In the genomic region with DNA sequence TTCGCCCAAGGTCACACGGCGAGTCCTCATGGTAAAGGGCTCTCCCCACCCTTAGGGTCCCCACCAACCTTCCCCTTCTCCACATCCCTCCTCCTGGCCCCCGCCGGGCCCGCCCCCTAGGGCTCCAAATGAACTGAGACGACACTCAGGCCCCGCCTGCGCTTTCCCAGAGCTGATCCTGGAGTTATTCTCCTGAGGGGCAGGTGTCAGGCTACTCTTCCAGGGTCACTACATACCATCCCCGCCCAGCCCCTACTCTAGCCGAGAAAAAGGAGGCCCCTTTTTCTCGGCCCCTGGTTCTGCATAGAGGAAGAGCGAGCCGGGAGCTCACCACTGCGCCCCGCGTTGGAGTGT, we compare ENCODE assay signal across 8 cellular contexts. TPM values are rescaled to one million over a fixed set of nuclear protein-coding genes. Genes with fewer than 3 reads are reported as not detected.
DNase-seq lines count a peak whose midpoint lies in the region; ATAC-seq and TF ChIP-seq lines count a peak whose summit lies in the region.

No MANE protein-coding gene starts in this region.

- H3K9me3 ChIP-seq in Loucy (ENCODE audit: insufficient read depth, low read depth, low read length), result no peaks in the 10 kb centered on the region

- H3F3A ChIP-seq in Loucy (ENCODE audit: low read depth), result peaks cover 3% of the 10 kb centered on the region; the same call in 1 of the 2 replicates

- no peaks in the 10 kb centered on the region for H3K9me2 ChIP-seq in Loucy (replicated peaks; ENCODE audit: low read depth, low read length)

- TF ChIP-seq CTCF in Loucy (conservative IDR thresholded peaks at IDR 0.05; ENCODE audit: low read length) (no peak), GM13977 (IDR thresholded peaks at IDR 0.05; ENCODE audit: extremely low read depth, insufficient read depth, missing control alignments) (no peak)

- H3K36me3 ChIP-seq in Loucy (ENCODE audit: insufficient read depth, low read length), result peaks cover 11% of the 10 kb centered on the region; the same call in 1 of the 2 replicates

- no peaks in the 10 kb centered on the region for H3K27me3 Mint-ChIP-seq in activated naive CD4-positive, alpha-beta T cell treated with anti-CD3 and anti-CD28 coated beads, Interleukin-2, amount 10 ng/mL, durations not matched to agents 7 days and 5 days

- peaks cover 31% of the 10 kb centered on the region for H3K4me1 ChIP-seq in Loucy (ENCODE audit: insufficient read depth, low read length, poor library complexity, severe bottlenecking)

- peak overlapping the region; percentile 88 for H2AFZ ChIP-seq in Loucy (ENCODE audit: low read length)

- peak; percentile 46 for DNase-seq in NK-92 treated with Interleukin-12 subunit alpha and Interleukin-12 subunit beta, amount 100 ng/mL, for 24 hours (lab: John Stamatoyannopoulos, UW)
- DNase-seq in NK-92 (lab: John Stamatoyannopoulos, UW; ENCODE audit: unreplicated experiment), result no peak
- no peak for DNase-seq in activated naive CD4-positive, alpha-beta T cell treated with anti-CD3 and anti-CD28 coated beads, Interleukin-2, amount 10 ng/mL, durations not matched to agents 7 days and 5 days
- peak; percentile 55 for DNase-seq in left ventricle myocardium superior
- DNase-seq in skeletal muscle cell (ENCODE audit: low read depth), result no peak
- no peak for DNase-seq in EL
- no peak for DNase-seq in GM13977 (ENCODE audit: low spot score)

- peaks cover 53% of the 10 kb centered on the region for H3K4me1 Mint-ChIP-seq in activated naive CD4-positive, alpha-beta T cell treated with anti-CD3 and anti-CD28 coated beads, Interleukin-2, amount 10 ng/mL, durations not matched to agents 7 days and 5 days

- peak overlapping the region; percentile 86 for H3K4me2 ChIP-seq in Loucy (ENCODE audit: low read depth, low read length, poor library complexity, severe bottlenecking)

- peak overlapping the region; percentile 93 for H3K9ac ChIP-seq in Loucy (ENCODE audit: low read depth, low read length, poor library complexity, severe bottlenecking)

- H4K20me1 ChIP-seq in Loucy (ENCODE audit: insufficient read depth, low read length, poor library complexity, severe bottlenecking), result peaks cover 3% of the 10 kb centered on the region

- no peaks in the 10 kb centered on the region for H3K9me3 Mint-ChIP-seq in activated naive CD4-positive, alpha-beta T cell treated with anti-CD3 and anti-CD28 coated beads, Interleukin-2, amount 10 ng/mL, durations not matched to agents 7 days and 5 days

- H3K4me3 ChIP-seq in Loucy (ENCODE audit: low read length, poor library complexity, severe bottlenecking), result peak overlapping the region; percentile 92
- H3K4me3 ChIP-seq in skeletal muscle cell (ENCODE audit: low read depth, low read length), result peak overlapping the region; percentile 84

- H3K27ac Mint-ChIP-seq in activated naive CD4-positive, alpha-beta T cell treated with anti-CD3 and anti-CD28 coated beads, Interleukin-2, amount 10 ng/mL, durations not matched to agents 7 days and 5 days, result peak overlapping the region; percentile 100

- H3K36me3 Mint-ChIP-seq in activated naive CD4-positive, alpha-beta T cell treated with anti-CD3 and anti-CD28 coated beads, Interleukin-2, amount 10 ng/mL, durations not matched to agents 7 days and 5 days, result peaks cover 23% of the 10 kb centered on the region

- peak overlapping the region; percentile 98 for H3K4me3 Mint-ChIP-seq in activated naive CD4-positive, alpha-beta T cell treated with anti-CD3 and anti-CD28 coated beads, Interleukin-2, amount 10 ng/mL, durations not matched to agents 7 days and 5 days

- in situ Hi-C loops in GM13977 (cut with MboI; ENCODE audit: low pct_unique_long_range_greater_than_20kb, low sequenced_read_pairs, unreplicated experiment), result no loop called here

- intact Hi-C loops in left ventricle myocardium superior (cut with micrococcal nuclease), result no loop called here

- no peaks in the 10 kb centered on the region for H3K27me3 ChIP-seq in Loucy (ENCODE audit: insufficient read depth, low read length, poor library complexity, severe bottlenecking)

- CTCF ChIA-PET in activated naive CD4-positive, alpha-beta T cell treated with anti-CD3 and anti-CD28 coated beads, Interleukin-2, amount 10 ng/mL, durations not matched to agents 7 days and 5 days (lab: Charles Lee), result interaction anchor here (0.9 to 2.9 kb wide), 18 partner anchors 9 to 332 kb away, joined by 3 to 34 read pairs (median 6); partner anchors contain the start of genes DAG1, KLHDC8B and NICN1

- H3K79me2 ChIP-seq in Loucy (ENCODE audit: insufficient read depth, low read length), result peaks cover 48% of the 10 kb centered on the region

- peak; percentile 14 for ATAC-seq in left ventricle myocardium superior

RNA-seq across cellular contexts. Expression of gene USP4, which starts 0.3 kb away (rescaled TPM):
- total RNA-seq in left ventricle myocardium superior, result 37.3 TPM

RNA-seq across cellular contexts. Expression of gene GPX1, which starts 18.6 kb away (rescaled TPM):
- 113 TPM for total RNA-seq in left ventricle myocardium superior

Comparison
In these comparisons a context has a peak if more than half of its experiments do, and no peak if none do; other contexts are left out.
1. DNase-seq: peak in NK-92 treated with Interleukin-12 subunit alpha and Interleukin-12 subunit beta, amount 100 ng/mL, for 24 hours (single experiment) and left ventricle myocardium superior (single experiment); none in NK-92 (single experiment), activated naive CD4-positive, alpha-beta T cell treated with anti-CD3 and anti-CD28 coated beads, Interleukin-2, amount 10 ng/mL, durations not matched to agents 7 days and 5 days (single experiment), skeletal muscle cell (single experiment), EL (single experiment) and GM13977 (single experiment).